In genomic region chr6:87701676-87702588, GRCh38 we compare ENCODE assay signal across 8 cellular contexts. TPM values are rescaled to one million over a fixed set of nuclear protein-coding genes. Genes with fewer than 3 reads are reported as not detected.
DNase-seq lines count a peak whose midpoint lies in the region; ATAC-seq and TF ChIP-seq lines count a peak whose summit lies in the region.

Gene AKIRIN2 (minus strand): TSS chr6:87702233. CDS start chr6:87701684, 549 bp downstream.

- peak; percentile 92 for ATAC-seq in lung (ENCODE audit: insufficient read depth, low FRiP score)

- DNase-seq in CMK (ENCODE audit: low read depth) (peak; percentile 96), GM20000 (ENCODE audit: low spot score) (peak; percentile 90), HT-29 (ENCODE audit: low spot score) (peak; percentile 94), NOMO-1 (lab: John Stamatoyannopoulos, UW; ENCODE audit: unreplicated experiment in 2 of 2) (peak; percentile 98 to 99), lung (ENCODE audit: low spot score) (peak; percentile 97)
- DNase-seq in effector CD8-positive, alpha-beta T cell (lab: John Stamatoyannopoulos, UW), result peak; percentile 95
- DNase-seq in stimulated activated CD4-positive, alpha-beta T cell treated with anti-CD3 and anti-CD28 coated beads, TNF-alpha, amount 100 ng/mL, for 4 hours (ENCODE audit: low read depth in 3 of 3), result peak; percentile 83 to 95 (median 94)

- H3K27me3 ChIP-seq in lung (ENCODE audit: control insufficient read depth, insufficient read depth), result no peaks in the 10 kb centered on the region

- H3K4me1 ChIP-seq in lung (ENCODE audit: control insufficient read depth in 2 of 2, insufficient read depth in 2 of 2, low read length in 2 of 2), result peaks cover 3 to 6% of the 10 kb centered on the region in 2 donors

- TF ChIP-seq CTCF in GM20000 (IDR thresholded peaks at IDR 0.05; ENCODE audit: extremely low read depth, missing control alignments) (no peak), lung (IDR thresholded peaks at IDR 0.05; ENCODE audit: control extremely low read depth, extremely low read depth) (no peak)

- WGBS in lung, 2 donors, result 0 to 1% methylated on average over 73 to 88 of the region's 88 CpGs

- CTCF ChIA-PET in activated CD8-positive, alpha-beta memory T cell treated with anti-CD3 and anti-CD28 coated beads for 36 hours (lab: Charles Lee), result interaction anchor here (0.8 kb wide), 1 partner anchor 55 kb away, joined by 3 read pairs; no protein-coding TSS in a partner anchor

- peak within 1 kb of the TSS; percentile 98 for H3K4me3 ChIP-seq in lung

- H3K36me3 ChIP-seq in lung (ENCODE audit: control insufficient read depth in 2 of 2, insufficient read depth in 2 of 2, low read length in 2 of 2), result no peaks in the 10 kb centered on the region

- peak within 1 kb of the TSS; percentile 99 for H3K27ac ChIP-seq in lung (ENCODE audit: low read depth in 1 of 2, low read length in 1 of 2)

- POLR2A ChIA-PET in activated CD8-positive, alpha-beta memory T cell treated with anti-CD3 and anti-CD28 coated beads for 36 hours (lab: Charles Lee), result interaction anchor here (0.6 to 2.6 kb wide), 10 partner anchors 12 to 113 kb away, joined by 3 to 8 read pairs (median 4); partner anchors contain the start of genes ORC3 and RARS2

- H3K9me3 ChIP-seq in lung (ENCODE audit: control insufficient read depth in 2 of 2, insufficient read depth in 1 of 2, low read length in 1 of 2), result no peaks in the 10 kb centered on the region

RNA-seq across cellular contexts. Expression of gene AKIRIN2, which starts in this region (rescaled TPM):
- total RNA-seq in HT-29 (2014; rRNA removed; shearing (Covaris generic)), result 18.3 and 18.8 TPM in 2 replicates
- 10 to 100 TPM; 43.4 to 46.4 TPM for total RNA-seq in activated CD8-positive, alpha-beta memory T cell treated with anti-CD3 and anti-CD28 coated beads for 36 hours
- total RNA-seq in lung, result 10 to 100 TPM; 44.1 to 56.5 TPM
- 10 to 100 TPM; 20.9 to 63.1 TPM for polyA plus RNA-seq in lung

Comparison
In these comparisons a context has a peak if more than half of its experiments do, and no peak if none do; other contexts are left out.
1. Peak in every context shown above with its lines: DNase-seq, ATAC-seq, H3K4me3 ChIP-seq and H3K27ac ChIP-seq.